13 cellular contexts compared by ENCODE assay signal in genomic region chr17:19273731-19274130, GRCh38.
"Had no signal": no experiment of that assay in that cellular context is flagged by ENCODE, and none has a peak within 500 bp of the region (broad histone marks: within the 10 kb centered on the region; RNA-seq: fewer than 3 reads in every experiment).

No MANE protein-coding gene starts in this region.

- DNase-seq: activated CD4-positive, alpha-beta memory T cell treated with anti-CD3 and anti-CD28 coated beads, Interleukin-2, amount 10 ng/mL, durations not matched to agents 7 days and 5 days; activated CD4-positive, alpha-beta T cell treated with anti-CD3 and anti-CD28 coated beads for 36 hours; activated CD8-positive, alpha-beta memory T cell treated with anti-CD3 and anti-CD28 coated beads, Interleukin-2, amount 50 U/mL, for 48 hours; activated naive CD4-positive, alpha-beta T cell treated with Interleukin-2 at 50 U/mL for 16 hours; central memory CD4-positive, alpha-beta T cell; glutamatergic neuron; left colon; naive thymus-derived CD8-positive, alpha-beta T cell; stimulated activated CD4-positive, alpha-beta T cell treated with anti-CD3 and anti-CD28 coated beads, Interleukin-2, amount 100 ng/mL, for 48 hours; stimulated activated naive CD4-positive, alpha-beta T cell treated with Interleukin-2 at 50 U/mL for 16 hours had no signal

- H3K36me3 ChIP-seq: thoracic aorta had no signal

- H3K9me3 ChIP-seq: sigmoid colon, thoracic aorta had no signal

- H3K27me3 ChIP-seq: sigmoid colon had no signal

- H3K4me3 ChIP-seq: sigmoid colon, thoracic aorta had no signal

- ATAC-seq: activated CD4-positive, alpha-beta T cell treated with anti-CD3 and anti-CD28 coated beads for 36 hours; left colon; naive thymus-derived CD8-positive, alpha-beta T cell had no signal

- H3K27ac ChIP-seq: sigmoid colon, thoracic aorta, VCaP had no signal
